In the genomic region with DNA sequence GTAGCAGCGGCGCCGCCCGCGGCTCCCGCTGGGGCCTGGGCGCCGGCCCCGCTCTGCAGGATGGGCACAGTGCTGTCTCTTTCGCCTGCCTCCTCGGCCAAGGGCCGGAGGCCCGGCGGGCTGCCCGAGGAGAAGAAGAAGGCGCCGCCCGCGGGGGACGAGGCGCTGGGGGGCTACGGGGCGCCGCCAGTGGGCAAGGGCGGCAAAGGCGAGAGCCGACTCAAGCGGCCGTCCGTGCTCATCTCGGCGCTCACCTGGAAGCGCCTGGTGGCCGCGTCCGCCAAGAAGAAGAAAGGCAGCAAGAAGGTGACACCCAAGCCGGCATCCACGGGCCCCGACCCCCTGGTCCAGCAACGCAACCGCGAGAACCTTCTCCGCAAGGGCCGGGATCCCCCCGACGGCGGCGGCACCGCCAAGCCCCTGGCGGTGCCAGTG, we compare ENCODE assay signal across 8 cellular contexts. TPM values are rescaled to one million over a fixed set of nuclear protein-coding genes. Genes with fewer than 3 reads are reported as not detected.
DNase-seq lines count a peak whose midpoint lies in the region; ATAC-seq and TF ChIP-seq lines count a peak whose summit lies in the region.

No MANE protein-coding gene starts in this region.

- no peaks in the 10 kb centered on the region for H3K36me3 ChIP-seq in IMR-90 (ENCODE audit: control insufficient read depth, insufficient read depth, low read length)
- no peaks in the 10 kb centered on the region for H3K36me3 ChIP-seq in duodenal mucosa (ENCODE audit: control insufficient read depth in 1 of 2, insufficient read depth in 2 of 2, low read length in 2 of 2)
- H3K36me3 ChIP-seq in trophoblast cell (ENCODE audit: control insufficient read depth in 1 of 2, insufficient read depth in 2 of 2, low read length in 2 of 2): no peaks in the 10 kb centered on the region

- no peak overlapping the region for H3K27ac Mint-ChIP-seq in T-helper 2 cell treated with Interferon-gamma antibody and Interleukin-4, amounts not matched to agents 5 μg/mL and 100 μg/mL, for 36 hours

- H3K18ac ChIP-seq in IMR-90 (ENCODE audit: low read depth, low read length) (no peak overlapping the region), trophoblast cell (ENCODE audit: low read length) (no peak overlapping the region)

- DNase-seq in IMR-90: no peak
- DNase-seq in trophoblast cell: no peak
- no peak for DNase-seq in T-helper 2 cell treated with Interferon-gamma antibody and Interleukin-4, amounts not matched to agents 5 μg/mL and 100 μg/mL, for 36 hours (ENCODE audit: low spot score)

- peaks cover 3% of the 10 kb centered on the region for H3K4me1 Mint-ChIP-seq in T-helper 2 cell treated with Interferon-gamma antibody and Interleukin-4, amounts not matched to agents 5 μg/mL and 100 μg/mL, for 36 hours (ENCODE audit: low read depth)

- peak overlapping the region; percentile 67 for H2AFZ ChIP-seq in IMR-90 (replicated peaks; ENCODE audit: low read length, poor library complexity)
- H2AFZ ChIP-seq in trophoblast cell (ENCODE audit: insufficient read depth, low read length, poor library complexity): no peak overlapping the region

- dilution Hi-C loops in IMR-90 (cut with HindIII; ENCODE audit: low sequenced_read_pairs, unreplicated experiment): no loop called here

- H3K9ac ChIP-seq in IMR-90 (ENCODE audit: low read depth, low read length): no peak overlapping the region
- H3K9ac ChIP-seq in duodenal mucosa (ENCODE audit: low read depth in 1 of 2, low read length in 2 of 2): no peak overlapping the region
- H3K9ac ChIP-seq in trophoblast cell (ENCODE audit: low read length): no peak overlapping the region

- no peak overlapping the region for H2AK9ac ChIP-seq in IMR-90 (replicated peaks; ENCODE audit: low read depth, low read length, poor library complexity)

- H3K4me2 ChIP-seq in IMR-90 (ENCODE audit: low read depth, low read length): no peak overlapping the region
- peak overlapping the region; percentile 60 for H3K4me2 ChIP-seq in trophoblast cell (ENCODE audit: low read length)

- H3K4me3 Mint-ChIP-seq in T-helper 2 cell treated with Interferon-gamma antibody and Interleukin-4, amounts not matched to agents 5 μg/mL and 100 μg/mL, for 36 hours: no peak overlapping the region

- H3K9me3 Mint-ChIP-seq in T-helper 2 cell treated with Interferon-gamma antibody and Interleukin-4, amounts not matched to agents 5 μg/mL and 100 μg/mL, for 36 hours: no peaks in the 10 kb centered on the region

- H3K4ac ChIP-seq in IMR-90 (ENCODE audit: low read depth, low read length) (no peak overlapping the region), trophoblast cell (ENCODE audit: low read depth, low read length) (no peak overlapping the region)

- H4K91ac ChIP-seq in IMR-90 (ENCODE audit: insufficient read depth, low read depth, low read length) (no peak overlapping the region), trophoblast cell (ENCODE audit: low read depth, low read length) (no peak overlapping the region)

- no peaks in the 10 kb centered on the region; the same call in 1 of the 2 replicates for H4K20me1 ChIP-seq in IMR-90 (ENCODE audit: insufficient read depth, low read length)

- no peak overlapping the region for H3K56ac ChIP-seq in IMR-90 (ENCODE audit: extremely low read depth, insufficient read depth, low read length)

- H3K9me3 ChIP-seq in IMR-90 (ENCODE audit: control insufficient read depth, insufficient read depth, low read length) (no peaks in the 10 kb centered on the region), duodenal mucosa (ENCODE audit: control insufficient read depth in 1 of 2, low read length in 2 of 2) (no peaks in the 10 kb centered on the region), trophoblast cell (ENCODE audit: insufficient read depth, low read depth, low read length) (peaks cover 13% of the 10 kb centered on the region)

- ATAC-seq in IMR-90 (ENCODE audit: low read depth): no peak
- no peak for ATAC-seq in GM18511 (IDR thresholded peaks at IDR 0.05; ENCODE audit: unreplicated experiment)
- ATAC-seq in GM21825 (IDR thresholded peaks at IDR 0.05; ENCODE audit: unreplicated experiment): no peak
- no peak for ATAC-seq in GM18498 (IDR thresholded peaks at IDR 0.05; ENCODE audit: unreplicated experiment)

- CTCF ChIA-PET in IMR-90 (lab: Yijun Ruan, JAX): interaction anchor here (0.6 kb wide), 1 partner anchor 20 kb away, joined by 4 read pairs; no protein-coding TSS in a partner anchor

- H3K79me1 ChIP-seq in IMR-90 (ENCODE audit: low read depth in 1 of 2, low read length in 2 of 2): no peaks in the 10 kb centered on the region
- no peaks in the 10 kb centered on the region for H3K79me1 ChIP-seq in trophoblast cell (ENCODE audit: low read length)

- H3K4me1 ChIP-seq in IMR-90 (ENCODE audit: control insufficient read depth, insufficient read depth, low read length) (no peaks in the 10 kb centered on the region), duodenal mucosa (ENCODE audit: control insufficient read depth in 1 of 2, insufficient read depth in 2 of 2, low read length in 2 of 2) (peaks cover 0 to 9% of the 10 kb centered on the region in 2 donors), trophoblast cell (ENCODE audit: control insufficient read depth in 1 of 2, insufficient read depth in 2 of 2, low read length in 2 of 2) (peaks cover 7 to 12% of the 10 kb centered on the region in 2 experiments)

- H3K79me2 ChIP-seq in trophoblast cell (ENCODE audit: control insufficient read depth, insufficient read depth, low read length, poor library complexity): no peaks in the 10 kb centered on the region

- H3K36me3 Mint-ChIP-seq in T-helper 2 cell treated with Interferon-gamma antibody and Interleukin-4, amounts not matched to agents 5 μg/mL and 100 μg/mL, for 36 hours (ENCODE audit: low read depth): peaks cover 2% of the 10 kb centered on the region

- H3K27ac ChIP-seq in IMR-90 (ENCODE audit: insufficient read depth, low read length): no peak overlapping the region
- no peak overlapping the region for H3K27ac ChIP-seq in duodenal mucosa (ENCODE audit: low read depth, low read length)
- H3K27ac ChIP-seq in trophoblast cell (ENCODE audit: low read depth, low read length): no peak overlapping the region

- H3K27me3 ChIP-seq in IMR-90 (ENCODE audit: control insufficient read depth, insufficient read depth, low read length): peaks cover 71% of the 10 kb centered on the region
- H3K27me3 ChIP-seq in duodenal mucosa (ENCODE audit: control insufficient read depth in 1 of 2, insufficient read depth in 2 of 2, low read length in 2 of 2): peaks cover 55 to 64% of the 10 kb centered on the region in 2 donors
- H3K27me3 ChIP-seq in trophoblast cell (ENCODE audit: insufficient read depth, low read length): peaks cover 45% of the 10 kb centered on the region

- no peak for TF ChIP-seq CTCF in IMR-90 (conservative IDR thresholded peaks at IDR 0.05; ENCODE audit: low read depth, low read length)

- POLR2A ChIA-PET in IMR-90 (lab: Charles Lee; ENCODE audit: unreplicated experiment): no interaction called here

- in situ Hi-C loops in IMR-90 (cut with MboI; ENCODE audit: low sequenced_read_pairs): no loop called here

- no peak overlapping the region for H4K12ac ChIP-seq in trophoblast cell (ENCODE audit: low read depth, low read length)

- no TSS peak for BruUV-seq in IMR-90 (replicated peaks; lab: Mats Ljungman, UMichigan)

- no peak overlapping the region for H2BK12ac ChIP-seq in trophoblast cell (ENCODE audit: low read length)

- intact Hi-C loops in IMR-90 (cut with micrococcal nuclease): no loop called here

- peaks cover 78% of the 10 kb centered on the region for H3K27me3 Mint-ChIP-seq in T-helper 2 cell treated with Interferon-gamma antibody and Interleukin-4, amounts not matched to agents 5 μg/mL and 100 μg/mL, for 36 hours (ENCODE audit: low read depth)

- no peak for TF ChIP-seq RAD21 in IMR-90 (IDR thresholded peaks at IDR 0.05; ENCODE audit: low read length)

- H3K4me3 ChIP-seq in GM08714 (ENCODE audit: low read length): peak overlapping the region; percentile 44; the same call in 1 of the 2 replicates
- peak overlapping the region; percentile 30 for H3K4me3 ChIP-seq in IMR-90 (ENCODE audit: insufficient read depth, low read depth, low read length)
- H3K4me3 ChIP-seq in duodenal mucosa (ENCODE audit: low read depth in 1 of 2, low read length in 2 of 2): peak overlapping the region; percentile 29 to 45
- no peak overlapping the region for H3K4me3 ChIP-seq in trophoblast cell (ENCODE audit: low read depth, low read length)

- 0 out of 2 replicates have a peak, but pooled peaks cover 4% of the 10 kb centered on the region for H3K9me1 ChIP-seq in IMR-90 (ENCODE audit: insufficient read depth, low read length)

- 1% methylated on average over 22 of the region's 50 CpGs; no CpG with 5 or more reads in 1 of the 2 experiments for WGBS in IMR-90 (ENCODE audit: extremely low coverage in 2 of 2, insufficient read length in 1 of 2), 2 experiments
- no CpG with 5 or more reads among the region's 50 CpGs for WGBS in trophoblast cell (ENCODE audit: extremely low coverage, insufficient coverage, insufficient read length)

- H2BK120ac ChIP-seq in IMR-90 (ENCODE audit: low read depth, low read length) (no peak overlapping the region), trophoblast cell (ENCODE audit: insufficient read depth, low read length, poor library complexity) (no peak overlapping the region)

- H4K5ac ChIP-seq in IMR-90 (ENCODE audit: low read depth, low read length): no peak overlapping the region

- no peak overlapping the region for H2BK20ac ChIP-seq in IMR-90 (ENCODE audit: low read depth, low read length)

- H4K8ac ChIP-seq in IMR-90 (ENCODE audit: low read depth in 2 of 2, low read length in 2 of 2) (no peak overlapping the region), trophoblast cell (ENCODE audit: low read depth, low read length) (no peak overlapping the region)

- H3K23ac ChIP-seq in IMR-90 (ENCODE audit: low read depth, low read length) (no peak overlapping the region), trophoblast cell (ENCODE audit: low read length) (no peak overlapping the region)

- no peak overlapping the region for H3K14ac ChIP-seq in IMR-90 (replicated peaks; ENCODE audit: low read depth, low read length)
- no peak overlapping the region for H3K14ac ChIP-seq in trophoblast cell (ENCODE audit: low read length)

- H2BK15ac ChIP-seq in IMR-90 (ENCODE audit: low read depth, low read length): no peak overlapping the region

- no peak overlapping the region for H2AK5ac ChIP-seq in IMR-90 (ENCODE audit: low read depth, low read length)
- no peak overlapping the region for H2AK5ac ChIP-seq in trophoblast cell (ENCODE audit: low read length)

- no peak overlapping the region for H2BK5ac ChIP-seq in IMR-90 (ENCODE audit: low read depth, low read length, poor library complexity, severe bottlenecking)
- no peak overlapping the region for H2BK5ac ChIP-seq in trophoblast cell (ENCODE audit: low read depth, low read length, poor library complexity)

- no peak for TF ChIP-seq POLR2A in IMR-90 (IDR thresholded peaks at IDR 0.05; ENCODE audit: low read depth, low read length)

RNA-seq across cellular contexts. Expression of a gene that starts 0.3 kb away (rescaled TPM):
- not detected in 2 replicates for total RNA-seq in IMR-90 (2012; rRNA removed)
- not detected in 2 replicates for polyA plus RNA-seq in IMR-90 (2012; rRNA removed)
- 0.09 and 0.21 TPM in 2 replicates for polyA plus RNA-seq in IMR-90 (2012; cell fraction: cytosol; rRNA removed)
- 0.03 and 0.07 TPM in 2 replicates for polyA plus RNA-seq in IMR-90 (2012; cell fraction: nucleus; rRNA removed; ENCODE audit: low replicate concordance)
- 0.16 and 0.18 TPM in 2 replicates for polyA plus RNA-seq in trophoblast cell (2013)

RNA-seq across cellular contexts. Expression of a gene that starts 25.2 kb away (rescaled TPM):
- total RNA-seq in IMR-90 (2012; rRNA removed): not detected in 2 replicates
- not detected in 2 replicates for polyA plus RNA-seq in IMR-90 (2012; rRNA removed)
- not detected in 2 replicates for polyA plus RNA-seq in IMR-90 (2012; cell fraction: cytosol; rRNA removed)
- polyA plus RNA-seq in IMR-90 (2012; cell fraction: nucleus; rRNA removed; ENCODE audit: low replicate concordance): not detected in 2 replicates
- 0.07 and 0.21 TPM in 2 replicates for polyA plus RNA-seq in trophoblast cell (2013)

RNA-seq across cellular contexts. Expression of a gene that starts 33.4 kb away (rescaled TPM):
- not detected in 2 replicates for total RNA-seq in IMR-90 (2012; rRNA removed)
- polyA plus RNA-seq in IMR-90 (2012; rRNA removed): not detected in 2 replicates
- polyA plus RNA-seq in IMR-90 (2012; cell fraction: cytosol; rRNA removed): not detected in 2 replicates
- not detected in 2 replicates for polyA plus RNA-seq in IMR-90 (2012; cell fraction: nucleus; rRNA removed; ENCODE audit: low replicate concordance)
- 0.15 and 0.21 TPM in 2 replicates for polyA plus RNA-seq in trophoblast cell (2013)
